1 cellular context compared by ENCODE assay signal in the genomic region with DNA sequence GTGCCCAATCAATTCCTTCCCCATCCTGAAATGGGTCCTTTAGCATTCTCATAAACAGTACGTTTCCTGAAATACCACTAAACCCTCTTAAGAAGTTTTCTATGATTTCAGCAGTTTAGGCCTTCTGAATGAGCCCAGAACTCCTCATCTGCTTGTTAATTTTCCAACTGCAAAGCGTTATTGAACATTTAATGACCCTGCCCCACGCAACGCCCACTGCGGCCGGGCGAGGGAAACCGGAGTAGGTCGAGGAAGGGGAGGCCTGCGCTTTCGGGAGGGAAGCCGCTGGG.
TF ChIP-seq lines count a peak whose summit lies in the region.

No MANE protein-coding gene starts in this region.

TF ChIP-seq in HepG2, 621 proteins besides CTCF, POLR2A, EP300 and RAD21 (continued from another document):
- TF ChIP-seq ZFP36L1 (CRISPR knock-in tag; IDR thresholded peaks at IDR 0.05) = 0 out of 2 replicates have a peak, but pooled peaks have one; percentile 10
- no peak for TF ChIP-seq FOSL2 (CRISPR knock-in tag; IDR thresholded peaks at IDR 0.05)
- TF ChIP-seq HNRNPLL (IDR thresholded peaks at IDR 0.05; ENCODE audit: low read depth, low read length, poor library complexity, severe bottlenecking) = peak; percentile 37
- no peak for TF ChIP-seq CBX2 (IDR thresholded peaks at IDR 0.05; ENCODE audit: low read depth, low read length)
- no peak for TF ChIP-seq CBX2 (CRISPR knock-in tag; IDR thresholded peaks at IDR 0.05; ENCODE audit: low read depth)
- TF ChIP-seq NR2F6 (IDR thresholded peaks at IDR 0.05) = no peak
- TF ChIP-seq NR2F6 (CRISPR knock-in tag; IDR thresholded peaks at IDR 0.05) = no peak
- TF ChIP-seq ZNF83 (CRISPR knock-in tag; IDR thresholded peaks at IDR 0.05; ENCODE audit: borderline replicate concordance) = no peak
- TF ChIP-seq ZNF552 (CRISPR knock-in tag; IDR thresholded peaks at IDR 0.05; ENCODE audit: borderline replicate concordance) = no peak
- TF ChIP-seq, protein P1, sequence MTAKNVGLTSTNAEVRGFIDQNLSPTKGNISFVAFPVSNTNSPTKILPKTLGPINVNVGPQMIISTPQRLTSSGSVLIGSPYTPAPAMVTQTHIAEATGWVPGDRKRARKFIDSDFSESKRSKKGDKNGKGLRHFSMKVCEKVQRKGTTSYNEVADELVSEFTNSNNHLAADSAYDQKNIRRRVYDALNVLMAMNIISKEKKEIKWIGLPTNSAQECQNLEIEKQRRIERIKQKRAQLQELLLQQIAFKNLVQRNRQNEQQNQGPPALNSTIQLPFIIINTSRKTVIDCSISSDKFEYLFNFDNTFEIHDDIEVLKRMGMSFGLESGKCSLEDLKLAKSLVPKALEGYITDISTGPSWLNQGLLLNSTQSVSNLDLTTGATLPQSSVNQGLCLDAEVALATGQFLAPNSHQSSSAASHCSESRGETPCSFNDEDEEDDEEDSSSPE (CRISPR knock-in tag; IDR thresholded peaks at IDR 0.05) = no peak
- no peak for TF ChIP-seq MED1 (CRISPR knock-in tag; IDR thresholded peaks at IDR 0.05)
- no peak for TF ChIP-seq ZC3H4 (CRISPR knock-in tag; IDR thresholded peaks at IDR 0.05; ENCODE audit: borderline replicate concordance)
- no peak for TF ChIP-seq ISL2 (CRISPR knock-in tag; IDR thresholded peaks at IDR 0.05)
- no peak for TF ChIP-seq SMARCC2 (IDR thresholded peaks at IDR 0.05)
- TF ChIP-seq DNMT1 (CRISPR knock-in tag; IDR thresholded peaks at IDR 0.05) = no peak
- no peak for TF ChIP-seq ZNF30 (CRISPR knock-in tag; IDR thresholded peaks at IDR 0.05)
- TF ChIP-seq NKX3-1 (CRISPR knock-in tag; IDR thresholded peaks at IDR 0.05) = no peak
- no peak for TF ChIP-seq ZNF350 (CRISPR knock-in tag; IDR thresholded peaks at IDR 0.05; ENCODE audit: borderline replicate concordance, low read depth)
- TF ChIP-seq GPN1 (CRISPR knock-in tag; IDR thresholded peaks at IDR 0.05; ENCODE audit: borderline replicate concordance) = no peak
- TF ChIP-seq KDM1A (CRISPR knock-in tag; IDR thresholded peaks at IDR 0.05) = no peak
- TF ChIP-seq, protein P2, sequence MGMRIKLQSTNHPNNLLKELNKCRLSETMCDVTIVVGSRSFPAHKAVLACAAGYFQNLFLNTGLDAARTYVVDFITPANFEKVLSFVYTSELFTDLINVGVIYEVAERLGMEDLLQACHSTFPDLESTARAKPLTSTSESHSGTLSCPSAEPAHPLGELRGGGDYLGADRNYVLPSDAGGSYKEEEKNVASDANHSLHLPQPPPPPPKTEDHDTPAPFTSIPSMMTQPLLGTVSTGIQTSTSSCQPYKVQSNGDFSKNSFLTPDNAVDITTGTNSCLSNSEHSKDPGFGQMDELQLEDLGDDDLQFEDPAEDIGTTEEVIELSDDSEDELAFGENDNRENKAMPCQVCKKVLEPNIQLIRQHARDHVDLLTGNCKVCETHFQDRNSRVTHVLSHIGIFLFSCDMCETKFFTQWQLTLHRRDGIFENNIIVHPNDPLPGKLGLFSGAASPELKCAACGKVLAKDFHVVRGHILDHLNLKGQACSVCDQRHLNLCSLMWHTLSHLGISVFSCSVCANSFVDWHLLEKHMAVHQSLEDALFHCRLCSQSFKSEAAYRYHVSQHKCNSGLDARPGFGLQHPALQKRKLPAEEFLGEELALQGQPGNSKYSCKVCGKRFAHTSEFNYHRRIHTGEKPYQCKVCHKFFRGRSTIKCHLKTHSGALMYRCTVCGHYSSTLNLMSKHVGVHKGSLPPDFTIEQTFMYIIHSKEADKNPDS (CRISPR knock-in tag; IDR thresholded peaks at IDR 0.05) = peak; percentile 78; the same call in 1 of the 2 replicates
- no peak for TF ChIP-seq U2AF2 (IDR thresholded peaks at IDR 0.05; ENCODE audit: low read depth, low read length)
- no peak for TF ChIP-seq BCL6 (CRISPR knock-in tag; IDR thresholded peaks at IDR 0.05)
- TF ChIP-seq, protein P3, sequence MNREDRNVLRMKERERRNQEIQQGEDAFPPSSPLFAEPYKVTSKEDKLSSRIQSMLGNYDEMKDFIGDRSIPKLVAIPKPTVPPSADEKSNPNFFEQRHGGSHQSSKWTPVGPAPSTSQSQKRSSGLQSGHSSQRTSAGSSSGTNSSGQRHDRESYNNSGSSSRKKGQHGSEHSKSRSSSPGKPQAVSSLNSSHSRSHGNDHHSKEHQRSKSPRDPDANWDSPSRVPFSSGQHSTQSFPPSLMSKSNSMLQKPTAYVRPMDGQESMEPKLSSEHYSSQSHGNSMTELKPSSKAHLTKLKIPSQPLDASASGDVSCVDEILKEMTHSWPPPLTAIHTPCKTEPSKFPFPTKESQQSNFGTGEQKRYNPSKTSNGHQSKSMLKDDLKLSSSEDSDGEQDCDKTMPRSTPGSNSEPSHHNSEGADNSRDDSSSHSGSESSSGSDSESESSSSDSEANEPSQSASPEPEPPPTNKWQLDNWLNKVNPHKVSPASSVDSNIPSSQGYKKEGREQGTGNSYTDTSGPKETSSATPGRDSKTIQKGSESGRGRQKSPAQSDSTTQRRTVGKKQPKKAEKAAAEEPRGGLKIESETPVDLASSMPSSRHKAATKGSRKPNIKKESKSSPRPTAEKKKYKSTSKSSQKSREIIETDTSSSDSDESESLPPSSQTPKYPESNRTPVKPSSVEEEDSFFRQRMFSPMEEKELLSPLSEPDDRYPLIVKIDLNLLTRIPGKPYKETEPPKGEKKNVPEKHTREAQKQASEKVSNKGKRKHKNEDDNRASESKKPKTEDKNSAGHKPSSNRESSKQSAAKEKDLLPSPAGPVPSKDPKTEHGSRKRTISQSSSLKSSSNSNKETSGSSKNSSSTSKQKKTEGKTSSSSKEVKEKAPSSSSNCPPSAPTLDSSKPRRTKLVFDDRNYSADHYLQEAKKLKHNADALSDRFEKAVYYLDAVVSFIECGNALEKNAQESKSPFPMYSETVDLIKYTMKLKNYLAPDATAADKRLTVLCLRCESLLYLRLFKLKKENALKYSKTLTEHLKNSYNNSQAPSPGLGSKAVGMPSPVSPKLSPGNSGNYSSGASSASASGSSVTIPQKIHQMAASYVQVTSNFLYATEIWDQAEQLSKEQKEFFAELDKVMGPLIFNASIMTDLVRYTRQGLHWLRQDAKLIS (CRISPR knock-in tag; IDR thresholded peaks at IDR 0.05) = 0 out of 2 replicates have a peak, but pooled peaks have one; percentile 20
- no peak for TF ChIP-seq ZNF780A (CRISPR knock-in tag; IDR thresholded peaks at IDR 0.05)
- TF ChIP-seq, protein P4, sequence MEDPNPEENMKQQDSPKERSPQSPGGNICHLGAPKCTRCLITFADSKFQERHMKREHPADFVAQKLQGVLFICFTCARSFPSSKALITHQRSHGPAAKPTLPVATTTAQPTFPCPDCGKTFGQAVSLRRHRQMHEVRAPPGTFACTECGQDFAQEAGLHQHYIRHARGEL (CRISPR knock-in tag; IDR thresholded peaks at IDR 0.05) = no peak
- TF ChIP-seq HNRNPH1 (optimal IDR thresholded peaks at IDR 0.05; ENCODE audit: low read depth, low read length) = no peak
